25 cellular contexts compared by ENCODE assay signal in genomic region chr3:185081516-185081915, GRCh38.
"Had no signal": no experiment of that assay in that cellular context is flagged by ENCODE, and none has a peak within 500 bp of the region (broad histone marks: within the 10 kb centered on the region; RNA-seq: fewer than 3 reads in every experiment).

No MANE protein-coding gene starts in this region.

- H3K36me3 ChIP-seq: adrenal gland, MG63 had no signal

- H3K4me3 ChIP-seq: adrenal gland, body of pancreas, MG63, PC-9 had no signal

- H3K4me2 ChIP-seq: KMS-11, PC-9 had no signal

- H3K9me3 Mint-ChIP-seq: activated naive CD8-positive, alpha-beta T cell treated with anti-CD3 and anti-CD28 coated beads, Interleukin-2, amount 10 ng/mL, durations not matched to agents 7 days and 5 days; central memory CD8-positive, alpha-beta T cell; WTC11 had no signal

- H3K9ac ChIP-seq: KMS-11 had no signal

- H2AFZ ChIP-seq: PC-9 had no signal

- H3K4me3 Mint-ChIP-seq: activated CD8-positive, alpha-beta T cell treated with anti-CD3 and anti-CD28 coated beads, Interleukin-2, amount 10 ng/mL, durations not matched to agents 7 days and 5 days; activated naive CD8-positive, alpha-beta T cell treated with anti-CD3 and anti-CD28 coated beads, Interleukin-2, amount 10 ng/mL, durations not matched to agents 7 days and 5 days; central memory CD8-positive, alpha-beta T cell; T-helper 17 cell; WTC11 had no signal

- H3K4me1 Mint-ChIP-seq: activated naive CD8-positive, alpha-beta T cell treated with anti-CD3 and anti-CD28 coated beads, Interleukin-2, amount 10 ng/mL, durations not matched to agents 7 days and 5 days; central memory CD8-positive, alpha-beta T cell; T-helper 17 cell had no signal

- DNase-seq: activated CD4-positive, alpha-beta T cell treated with anti-CD3 and anti-CD28 coated beads for 48 hours; activated CD4-positive, alpha-beta T cell treated with anti-CD3 and anti-CD28 coated beads, Interleukin-2, amount 50 U/mL, for 4 hours; activated CD4-positive, CD25-positive, alpha-beta regulatory T cell treated with anti-CD3 and anti-CD28 coated beads, Interleukin-2, amount 50 U/mL, for 72 hours; activated CD8-positive, alpha-beta memory T cell treated with anti-CD3 and anti-CD28 coated beads, Interleukin-2, amount 50 U/mL, for 48 hours; activated CD8-positive, alpha-beta T cell treated with anti-CD3 and anti-CD28 coated beads, Interleukin-2, amount 10 ng/mL, durations not matched to agents 7 days and 5 days; activated naive CD4-positive, alpha-beta T cell treated with anti-CD3 and anti-CD28 coated beads, Interleukin-2, amount 50 U/mL, for 16 hours; activated naive CD8-positive, alpha-beta T cell treated with anti-CD3 and anti-CD28 coated beads, Interleukin-2, amount 10 ng/mL, durations not matched to agents 7 days and 5 days; activated T-cell treated with anti-CD3 and anti-CD28 coated beads, Interleukin-2, amount 50 U/mL, for 1 hour; adrenal gland; anterior cingulate cortex; body of pancreas; MG63; NCI-H1105; NCI-H1436; NCI-H187; NCI-H2081; NCI-H510A treated with DMSO at 0.1 percent for 48 hours; NCI-H69; PC-9; SHP77 treated with DMSO at 0.1 percent for 48 hours; T-helper 17 cell; T-helper 9 cell had no signal

- H3K27ac ChIP-seq: adrenal gland, body of pancreas, KMS-11, PC-9 had no signal

- ATAC-seq: activated CD8-positive, alpha-beta T cell treated with anti-CD3 and anti-CD28 coated beads, Interleukin-2, amount 10 ng/mL, durations not matched to agents 7 days and 5 days; body of pancreas; T-helper 17 cell; WTC11 had no signal

- H3K9me3 ChIP-seq: adrenal gland, body of pancreas, MG63 had no signal

- H3K27me3 ChIP-seq: adrenal gland, body of pancreas had no signal

- H3K27ac Mint-ChIP-seq: activated CD8-positive, alpha-beta T cell treated with anti-CD3 and anti-CD28 coated beads, Interleukin-2, amount 10 ng/mL, durations not matched to agents 7 days and 5 days; activated naive CD8-positive, alpha-beta T cell treated with anti-CD3 and anti-CD28 coated beads, Interleukin-2, amount 10 ng/mL, durations not matched to agents 7 days and 5 days; T-helper 17 cell; WTC11 had no signal

- H3K4me1 ChIP-seq: adrenal gland, body of pancreas had no signal

- H3K36me3 Mint-ChIP-seq: activated naive CD8-positive, alpha-beta T cell treated with anti-CD3 and anti-CD28 coated beads, Interleukin-2, amount 10 ng/mL, durations not matched to agents 7 days and 5 days; WTC11 had no signal
